ENCODE assay signal across 10 cellular contexts in genomic region chr4:110184124-110184790, GRCh38. TPM values are rescaled to one million over a fixed set of nuclear protein-coding genes. Genes with fewer than 3 reads are reported as not detected.
DNase-seq lines count a peak whose midpoint lies in the region; ATAC-seq and TF ChIP-seq lines count a peak whose summit lies in the region.
"Had no signal": no experiment of that assay in that cellular context is flagged by ENCODE, and none has a peak within 500 bp of the region (broad histone marks: within the 10 kb centered on the region; RNA-seq: fewer than 3 reads in every experiment).

No MANE protein-coding gene starts in this region.

- no peak overlapping the region for H3K4me3 ChIP-seq in coronary artery
- H3K4me3 ChIP-seq: sigmoid colon had no signal

- H3K27ac ChIP-seq in coronary artery, result no peak overlapping the region
- H3K27ac ChIP-seq: sigmoid colon had no signal

- ATAC-seq in HG02642 (IDR thresholded peaks at IDR 0.05; ENCODE audit: poor library complexity, unreplicated experiment) (peak; percentile 60), T-helper 17 cell (no peak), HG03025 (IDR thresholded peaks at IDR 0.05; ENCODE audit: low FRiP score, unreplicated experiment) (no peak)

- H3K9me3 ChIP-seq in T-helper 17 cell (ENCODE audit: control insufficient read depth, low read length, poor library complexity, severe bottlenecking), result no peaks in the 10 kb centered on the region
- H3K9me3 ChIP-seq: sigmoid colon had no signal

- DNase-seq in ELR (ENCODE audit: low read depth) (peak; percentile 45), T-helper 17 cell (no peak), iris pigment epithelial cell (ENCODE audit: low read depth) (peak; percentile 34), chondrocyte (ENCODE audit: low spot score) (no peak), T-helper 2 cell (no peak), coronary artery (ENCODE audit: low spot score) (no peak)
- DNase-seq: sigmoid colon; stimulated activated CD8-positive, alpha-beta memory T cell treated with anti-CD3 and anti-CD28 coated beads, Interleukin-4, amount 100 ng/mL, for 48 hours had no signal

- H3K9me3 Mint-ChIP-seq in chondrocyte (ENCODE audit: low read depth), result no peaks in the 10 kb centered on the region

- H3K27me3 Mint-ChIP-seq in T-helper 17 cell (no peaks in the 10 kb centered on the region), chondrocyte (ENCODE audit: low read depth) (no peaks in the 10 kb centered on the region)

- no peak for TF ChIP-seq CTCF in chondrocyte (IDR thresholded peaks at IDR 0.05)
- TF ChIP-seq CTCF in coronary artery (IDR thresholded peaks at IDR 0.05), result no peak

- H3K27ac Mint-ChIP-seq in T-helper 17 cell, result peak overlapping the region; percentile 47
- H3K27ac Mint-ChIP-seq in chondrocyte (ENCODE audit: unreplicated experiment), result no peak overlapping the region

- H3K36me3 Mint-ChIP-seq in T-helper 17 cell (ENCODE audit: low read depth) (peaks cover 2% of the 10 kb centered on the region), chondrocyte (ENCODE audit: low read depth) (no peaks in the 10 kb centered on the region)

- H3K4me3 Mint-ChIP-seq in T-helper 17 cell (no peak overlapping the region), chondrocyte (ENCODE audit: unreplicated experiment) (no peak overlapping the region)

- H3K4me1 Mint-ChIP-seq in T-helper 17 cell, result peaks cover 13% of the 10 kb centered on the region
- H3K4me1 Mint-ChIP-seq in chondrocyte (ENCODE audit: low read depth), result peaks cover 5% of the 10 kb centered on the region

RNA-seq across cellular contexts. Expression of gene ELOVL6, which starts 14.2 kb away (rescaled TPM):
- total RNA-seq in T-helper 17 cell (1 to 10 TPM; 3.7 to 3.9 TPM), chondrocyte (11.0 to 16.0 TPM (median 12.8 TPM) in 3 replicates)

Comparison
In these comparisons a context has a peak if more than half of its experiments do, and no peak if none do; other contexts are left out.
1. DNase-seq: peak in ELR (single experiment) and iris pigment epithelial cell (single experiment); none in T-helper 17 cell (0 of 3), chondrocyte (single experiment), T-helper 2 cell (0 of 5) and coronary artery (single experiment).